ENCODE assay signal across 9 cellular contexts in genomic region chr18:34929336-34929780, GRCh38.
DNase-seq lines count a peak whose midpoint lies in the region; FAIRE-seq and TF ChIP-seq lines count a peak whose summit lies in the region.
"Had no signal": no experiment of that assay in that cellular context is flagged by ENCODE, and none has a peak within 500 bp of the region (broad histone marks: within the 10 kb centered on the region; RNA-seq: fewer than 3 reads in every experiment).

No MANE protein-coding gene starts in this region.

- no peak overlapping the region for H3K4me3 Mint-ChIP-seq in activated CD4-positive, alpha-beta T cell treated with anti-CD3 and anti-CD28 coated beads, Interleukin-2, amount 10 ng/mL, durations not matched to agents 7 days and 5 days
- H3K4me3 Mint-ChIP-seq: activated T-helper 1 cell treated with anti-CD3 and anti-CD28 coated beads, Interleukin-12 subunit alpha, Interleukin-12 subunit beta, Interleukin-2, Interleukin-4 antibody, amounts not matched to agents 30 ng/mL and 10 ng/mL and 1 ng/mL, durations not matched to agents 14 hours and 24 hours and 36 hours had no signal

- POLR2A ChIA-PET in activated CD4-positive, alpha-beta T cell treated with anti-CD3 and anti-CD28 coated beads, Interleukin-2, amount 10 ng/mL, durations not matched to agents 7 days and 5 days (lab: Charles Lee), result no interaction called here

- WGBS in suprapubic skin, result 86% methylated on average over 2 of the region's 2 CpGs

- H3K9me3 Mint-ChIP-seq in activated CD4-positive, alpha-beta T cell treated with anti-CD3 and anti-CD28 coated beads, Interleukin-2, amount 10 ng/mL, durations not matched to agents 7 days and 5 days, result no peaks in the 10 kb centered on the region
- H3K9me3 Mint-ChIP-seq: activated T-helper 1 cell treated with anti-CD3 and anti-CD28 coated beads, Interleukin-12 subunit alpha, Interleukin-12 subunit beta, Interleukin-2, Interleukin-4 antibody, amounts not matched to agents 30 ng/mL and 10 ng/mL and 1 ng/mL, durations not matched to agents 14 hours and 24 hours and 36 hours had no signal

- no peak overlapping the region for H3K27ac Mint-ChIP-seq in activated CD4-positive, alpha-beta T cell treated with anti-CD3 and anti-CD28 coated beads, Interleukin-2, amount 10 ng/mL, durations not matched to agents 7 days and 5 days
- H3K27ac Mint-ChIP-seq: activated T-helper 1 cell treated with anti-CD3 and anti-CD28 coated beads, Interleukin-12 subunit alpha, Interleukin-12 subunit beta, Interleukin-2, Interleukin-4 antibody, amounts not matched to agents 30 ng/mL and 10 ng/mL and 1 ng/mL, durations not matched to agents 14 hours and 24 hours and 36 hours had no signal

- TF ChIP-seq CTCF in GM20000 (IDR thresholded peaks at IDR 0.05; ENCODE audit: extremely low read depth, missing control alignments) (no peak), suprapubic skin (IDR thresholded peaks at IDR 0.05) (no peak)

- H3K4me1 ChIP-seq in suprapubic skin, result no peaks in the 10 kb centered on the region

- H3K27me3 ChIP-seq in suprapubic skin, result no peaks in the 10 kb centered on the region

- no peaks in the 10 kb centered on the region for H3K36me3 ChIP-seq in suprapubic skin

- H3K4me3 ChIP-seq in suprapubic skin, result no peak overlapping the region

- no peaks in the 10 kb centered on the region for H3K4me1 Mint-ChIP-seq in activated CD4-positive, alpha-beta T cell treated with anti-CD3 and anti-CD28 coated beads, Interleukin-2, amount 10 ng/mL, durations not matched to agents 7 days and 5 days

- no peak for TF ChIP-seq EP300 in suprapubic skin (IDR thresholded peaks at IDR 0.05)

- peak; percentile 99 for FAIRE-seq in islet of Langerhans (lab: Jason Lieb, UNC)

- peaks cover 1% of the 10 kb centered on the region for H3K27me3 Mint-ChIP-seq in activated CD4-positive, alpha-beta T cell treated with anti-CD3 and anti-CD28 coated beads, Interleukin-2, amount 10 ng/mL, durations not matched to agents 7 days and 5 days

- H3K9me3 ChIP-seq in suprapubic skin, result no peaks in the 10 kb centered on the region

- CTCF ChIA-PET in activated CD4-positive, alpha-beta T cell treated with anti-CD3 and anti-CD28 coated beads, Interleukin-2, amount 10 ng/mL, durations not matched to agents 7 days and 5 days (lab: Charles Lee), result interaction anchor here (1.3 kb wide), 1 partner anchor 23 kb away, joined by 3 read pairs; no protein-coding TSS in a partner anchor

- no peak for TF ChIP-seq POLR2A in suprapubic skin (IDR thresholded peaks at IDR 0.05)

- no peak overlapping the region for H3K27ac ChIP-seq in suprapubic skin

- H3K36me3 Mint-ChIP-seq in activated CD4-positive, alpha-beta T cell treated with anti-CD3 and anti-CD28 coated beads, Interleukin-2, amount 10 ng/mL, durations not matched to agents 7 days and 5 days (ENCODE audit: low read depth), result no peaks in the 10 kb centered on the region

- peak; percentile 55 for DNase-seq in AG08395 (ENCODE audit: low spot score)
- peak; percentile 73 for DNase-seq in HS-5 (ENCODE audit: low read depth)
- peak; percentile 38 for DNase-seq in SW480 (ENCODE audit: low spot score)
- DNase-seq in GM20000 (ENCODE audit: low spot score), result no peak
- DNase-seq in stimulated activated CD4-positive, alpha-beta T cell treated with anti-CD3 and anti-CD28 coated beads, Interleukin-2, amount 100 ng/mL, for 24 hours, result no peak
- no peak for DNase-seq in activated CD4-positive, alpha-beta T cell treated with anti-CD3 and anti-CD28 coated beads, Interleukin-2, amount 10 ng/mL, durations not matched to agents 7 days and 5 days
- no peak for DNase-seq in suprapubic skin (ENCODE audit: low spot score in 2 of 2)

Comparison
In these comparisons a context has a peak if more than half of its experiments do, and no peak if none do; other contexts are left out.
1. DNase-seq: peak in AG08395 (single experiment), HS-5 (single experiment) and SW480 (single experiment); none in GM20000 (single experiment), stimulated activated CD4-positive, alpha-beta T cell treated with anti-CD3 and anti-CD28 coated beads, Interleukin-2, amount 100 ng/mL, for 24 hours (0 of 2), activated CD4-positive, alpha-beta T cell treated with anti-CD3 and anti-CD28 coated beads, Interleukin-2, amount 10 ng/mL, durations not matched to agents 7 days and 5 days (single experiment) and suprapubic skin (0 of 2).